ENCODE assay signal across 22 cellular contexts in the genomic region with DNA sequence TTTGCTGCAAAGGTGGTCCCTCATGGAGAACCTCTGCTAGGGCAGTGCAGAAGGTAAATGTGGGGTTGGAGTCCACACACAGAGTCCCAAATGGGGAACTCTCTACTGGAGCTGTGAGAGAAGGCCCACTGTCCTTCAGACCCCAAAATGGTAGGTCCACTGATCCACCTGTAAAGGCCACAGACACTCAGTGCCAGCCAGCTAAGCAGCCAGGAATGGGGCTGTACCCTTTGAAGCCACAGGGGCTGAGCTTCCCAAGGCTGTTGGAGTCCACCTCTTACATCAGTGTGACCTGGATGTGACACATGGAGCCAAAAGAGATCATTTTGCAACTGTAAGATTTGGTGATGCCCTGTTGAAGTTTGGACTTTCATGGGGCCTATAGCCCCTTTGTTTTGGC.
"Had no signal": no experiment of that assay in that cellular context is flagged by ENCODE, and none has a peak within 500 bp of the region (broad histone marks: within the 10 kb centered on the region; RNA-seq: fewer than 3 reads in every experiment).

No MANE protein-coding gene starts in this region.

- H3K4me1 ChIP-seq: esophagus muscularis mucosa, foreskin keratinocyte, gastroesophageal sphincter, heart left ventricle, left ventricle myocardium inferior, lower lobe of right lung had no signal

- DNase-seq: dermis blood vessel endothelial cell; dorsolateral prefrontal cortex; effector CD4-positive, alpha-beta T cell; effector memory CD4-positive, alpha-beta T cell; foreskin keratinocyte; heart left ventricle; hypothalamus; immature natural killer cell; islet precursor cell; kidney; kidney glomerular epithelial cell; left colon; left ventricle myocardium inferior; lower lobe of right lung; mesenchymal stem cell; midbrain had no signal

- ATAC-seq: foreskin keratinocyte, gastroesophageal sphincter, heart left ventricle, left colon, left lobe of liver, lower lobe of right lung had no signal

- H3K4me1 Mint-ChIP-seq: immature natural killer cell had no signal

- H3K27ac ChIP-seq: coronary artery, dorsolateral prefrontal cortex, epithelial cell of prostate, esophagus muscularis mucosa, foreskin keratinocyte, gastroesophageal sphincter, heart left ventricle, hepatocyte, left ventricle myocardium inferior, lower lobe of right lung had no signal

- H3K4me3 Mint-ChIP-seq: immature natural killer cell had no signal

- H3K36me3 ChIP-seq: esophagus muscularis mucosa, gastroesophageal sphincter, heart left ventricle, left ventricle myocardium inferior, lower lobe of right lung had no signal

- H3K27ac Mint-ChIP-seq: immature natural killer cell had no signal

- H3K4me3 ChIP-seq: coronary artery, dorsolateral prefrontal cortex, esophagus muscularis mucosa, gastroesophageal sphincter, heart left ventricle, hepatocyte, left ventricle myocardium inferior, lower lobe of right lung had no signal

- H3K79me2 ChIP-seq: hepatocyte had no signal

- H3K27me3 ChIP-seq: dorsolateral prefrontal cortex, esophagus muscularis mucosa, foreskin keratinocyte, gastroesophageal sphincter, heart left ventricle had no signal

- H3K4me2 ChIP-seq: hepatocyte had no signal
